Comparison of ENCODE assay signal across 8 cellular contexts in genomic region chr20:32902456-32903420, GRCh38. TPM values are rescaled to one million over a fixed set of nuclear protein-coding genes. Genes with fewer than 3 reads are reported as not detected.
DNase-seq lines count a peak whose midpoint lies in the region; ATAC-seq and TF ChIP-seq lines count a peak whose summit lies in the region.

No MANE protein-coding gene starts in this region.

- H3K9me3 Mint-ChIP-seq in CD8-positive, alpha-beta T cell, result no peaks in the 10 kb centered on the region

- H3K36me3 Mint-ChIP-seq in CD8-positive, alpha-beta T cell, result no peaks in the 10 kb centered on the region

- intact Hi-C loops in CD8-positive, alpha-beta T cell (cut with DNase I, micrococcal nuclease), result loop anchor here (1.0 to 5.0 kb wide), 11 partner anchors 42 to 397 kb away; no protein-coding TSS in a partner anchor

- CTCF ChIA-PET in CD8-positive, alpha-beta T cell (lab: Charles Lee), result interaction anchor here (0.5 to 3.6 kb wide), 39 partner anchors 9 to 397 kb away, joined by 3 to 39 read pairs (median 4); partner anchors contain the start of genes BPIFB2 and SUN5

- no peaks in the 10 kb centered on the region for H3K36me3 ChIP-seq in CD8-positive, alpha-beta T cell (ENCODE audit: insufficient read depth, low read length)

- H3K27me3 Mint-ChIP-seq in CD8-positive, alpha-beta T cell (ENCODE audit: low read depth), result no peaks in the 10 kb centered on the region

- no peak overlapping the region for H3K27ac Mint-ChIP-seq in CD8-positive, alpha-beta T cell

- peak; percentile 97 for TF ChIP-seq CTCF in CD8-positive, alpha-beta T cell (IDR thresholded peaks at IDR 0.05)
- peak; percentile 93 for TF ChIP-seq CTCF in foreskin keratinocyte (conservative IDR thresholded peaks at IDR 0.05)

- H3K27ac ChIP-seq in CD8-positive, alpha-beta T cell (ENCODE audit: low read depth, low read length), result no peak overlapping the region
- H3K27ac ChIP-seq in foreskin keratinocyte, result no peak overlapping the region

- peak; percentile 98 for ATAC-seq in CD8-positive, alpha-beta T cell
- ATAC-seq in foreskin keratinocyte (peak; percentile 77), HG02884 (IDR thresholded peaks at IDR 0.05; ENCODE audit: unreplicated experiment) (no peak)

- no peak overlapping the region for H3K4me3 ChIP-seq in CD8-positive, alpha-beta T cell (ENCODE audit: low read depth, low read length)

- no peak overlapping the region for H3K4me3 Mint-ChIP-seq in CD8-positive, alpha-beta T cell

- peak; percentile 28 to 83 (median 70) for DNase-seq in CD8-positive, alpha-beta T cell
- DNase-seq in HPDE6-E6E7 (ENCODE audit: extremely low spot score), result peak; percentile 88
- peak; percentile 77 for DNase-seq in RKO (ENCODE audit: low spot score)
- peak; percentile 38 to 46 for DNase-seq in activated T-helper 1 cell treated with anti-CD3 and anti-CD28 coated beads, Interleukin-2, amount 50 U/mL, for 16 hours (ENCODE audit: low read depth in 1 of 2, low spot score in 1 of 2)
- DNase-seq in foreskin keratinocyte, result peak in 1 of 2 donors; percentile 29
- DNase-seq in pons (ENCODE audit: low spot score), result peak; percentile 59
- peak; percentile 52 for DNase-seq in ureter (ENCODE audit: low spot score)

- no peaks in the 10 kb centered on the region for H3K27me3 ChIP-seq in CD8-positive, alpha-beta T cell (ENCODE audit: insufficient read depth, low read length)
- H3K27me3 ChIP-seq in foreskin keratinocyte, result no peaks in the 10 kb centered on the region

- no peaks in the 10 kb centered on the region for H3K9me3 ChIP-seq in CD8-positive, alpha-beta T cell (ENCODE audit: low read length)

- peaks cover 17% of the 10 kb centered on the region for H3K4me1 ChIP-seq in CD8-positive, alpha-beta T cell (ENCODE audit: insufficient read depth, low read length)
- H3K4me1 ChIP-seq in foreskin keratinocyte, result no peaks in the 10 kb centered on the region

- H3K4me1 Mint-ChIP-seq in CD8-positive, alpha-beta T cell (ENCODE audit: low read depth), result peaks cover 22% of the 10 kb centered on the region

- POLR2A ChIA-PET in CD8-positive, alpha-beta T cell (lab: Charles Lee), result interaction anchor here (0.6 kb wide), 1 partner anchor 18 kb away, joined by 3 read pairs; no protein-coding TSS in a partner anchor

RNA-seq across cellular contexts. Expression of gene EFCAB8, which starts 44.0 kb away (rescaled TPM):
- under 1 TPM; 0.75 to 0.92 TPM for total RNA-seq in CD8-positive, alpha-beta T cell
- total RNA-seq in foreskin keratinocyte (not detected in 2 replicates), ureter (1.0 TPM)
- polyA plus RNA-seq in foreskin keratinocyte, result 0.01 TPM in 1 of 2 replicates, not detected in the other
